ENCODE assay signal across 21 cellular contexts in genomic region chr3:21786454-21786829, GRCh38. TPM values are rescaled to one million over a fixed set of nuclear protein-coding genes. Genes with fewer than 3 reads are reported as not detected.
"Had no signal": no experiment of that assay in that cellular context is flagged by ENCODE, and none has a peak within 500 bp of the region (broad histone marks: within the 10 kb centered on the region; RNA-seq: fewer than 3 reads in every experiment).

No MANE protein-coding gene starts in this region.

- H3K9me3 ChIP-seq: esophagus squamous epithelium, prostate gland, transverse colon, uterus had no signal

- ATAC-seq: activated CD8-positive, alpha-beta memory T cell treated with anti-CD3 and anti-CD28 coated beads, Interleukin-2, amount 10 ng/mL, durations not matched to agents 7 days and 5 days; activated CD8-positive, alpha-beta T cell treated with anti-CD3 and anti-CD28 coated beads for 36 hours; effector memory CD8-positive, alpha-beta T cell; natural killer cell had no signal

- H3K36me3 ChIP-seq: esophagus squamous epithelium, prostate gland, transverse colon, uterus, WERI-Rb-1 had no signal

- H3K4me3 ChIP-seq: dorsolateral prefrontal cortex, esophagus squamous epithelium, prostate gland, transverse colon, uterus had no signal

- H3K4me1 ChIP-seq: esophagus squamous epithelium, prostate gland, transverse colon, uterus had no signal

- DNase-seq: activated CD4-positive, alpha-beta T cell treated with anti-CD3 and anti-CD28 coated beads, Interleukin-2, amount 10 ng/mL, durations not matched to agents 7 days and 5 days; activated CD4-positive, CD25-positive, alpha-beta regulatory T cell treated with anti-CD3 and anti-CD28 coated beads, Interleukin-2, amount 50 U/mL, for 72 hours; activated CD8-positive, alpha-beta memory T cell treated with anti-CD3 and anti-CD28 coated beads, Interleukin-2, amount 10 ng/mL, durations not matched to agents 7 days and 5 days; activated CD8-positive, alpha-beta T cell treated with anti-CD3 and anti-CD28 coated beads for 36 hours; activated gamma-delta T cell; activated T-cell treated with anti-CD3 and anti-CD28 coated beads for 4 hours; anterior cingulate cortex; dorsolateral prefrontal cortex; effector memory CD8-positive, alpha-beta T cell; esophagus squamous epithelium; midbrain; natural killer cell; stimulated activated CD4-positive, alpha-beta T cell treated with anti-CD3 and anti-CD28 coated beads, Interleukin-12 subunit alpha, Interleukin-12 subunit beta, amount 100 ng/mL, for 4 hours; stimulated activated CD4-positive, alpha-beta T cell treated with anti-CD3 and anti-CD28 coated beads, Interleukin-1b, Interleukin-23, amount 100 ng/mL, for 48 hours; substantia nigra; T-helper 1 cell; transverse colon; uterus; WERI-Rb-1 had no signal

- H3K27ac ChIP-seq: transverse colon, uterus, WERI-Rb-1 had no signal

- H3K27me3 ChIP-seq: dorsolateral prefrontal cortex, esophagus squamous epithelium, transverse colon, uterus had no signal

RNA-seq across cellular contexts. Expression of gene ZNF385D, which starts 35.4 kb away (rescaled TPM):
- total RNA-seq: activated CD4-positive, alpha-beta T cell treated with anti-CD3 and anti-CD28 coated beads, Interleukin-2, amount 10 ng/mL, durations not matched to agents 7 days and 5 days; activated CD8-positive, alpha-beta memory T cell treated with anti-CD3 and anti-CD28 coated beads, Interleukin-2, amount 10 ng/mL, durations not matched to agents 7 days and 5 days; activated CD8-positive, alpha-beta T cell treated with anti-CD3 and anti-CD28 coated beads for 36 hours; endothelial cell of umbilical vein had no signal
